ENCODE assay signal across 19 cellular contexts in the genomic region with DNA sequence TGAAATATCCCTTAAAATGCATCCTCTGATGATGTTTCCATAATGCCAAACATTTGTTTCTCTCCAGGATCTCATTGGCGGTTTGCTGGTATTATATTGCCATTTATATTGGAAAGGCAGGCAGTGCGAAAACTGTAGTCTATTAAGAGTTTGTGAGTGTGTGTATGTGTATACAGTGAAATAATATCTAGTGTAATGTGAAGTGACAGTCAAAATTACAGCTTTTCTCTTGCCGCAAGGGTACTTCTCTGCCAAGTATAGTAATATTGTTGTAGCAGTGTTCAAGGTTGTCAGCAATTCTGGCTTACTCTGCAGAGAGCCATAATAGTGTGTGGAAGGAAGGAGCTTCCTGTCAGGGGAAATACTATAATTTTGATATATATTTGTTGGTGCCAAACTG.
"Had no signal": no experiment of that assay in that cellular context is flagged by ENCODE, and none has a peak within 500 bp of the region (broad histone marks: within the 10 kb centered on the region; RNA-seq: fewer than 3 reads in every experiment).

No MANE protein-coding gene starts in this region.

- H3K4me1 ChIP-seq: adrenal gland had no signal

- DNase-seq: activated CD4-positive, alpha-beta memory T cell treated with anti-CD3 and anti-CD28 coated beads, Interleukin-2, amount 10 ng/mL, durations not matched to agents 7 days and 5 days; activated CD4-positive, alpha-beta T cell treated with anti-CD3 and anti-CD28 coated beads for 36 hours; activated CD4-positive, alpha-beta T cell treated with anti-CD3 and anti-CD28 coated beads, Interleukin-2, amount 50 U/mL, for 1 hour; activated gamma-delta T cell treated with Interleukin-2 at 50 U/mL for 16 hours; activated naive CD4-positive, alpha-beta T cell treated with anti-CD3 and anti-CD28 coated beads, Interleukin-2, amount 10 ng/mL, durations not matched to agents 7 days and 5 days; activated naive CD8-positive, alpha-beta T cell treated with anti-CD3 and anti-CD28 coated beads for 36 hours; activated T-cell treated with anti-CD3 and anti-CD28 coated beads for 4 hours; activated T-cell treated with anti-CD3 and anti-CD28 coated beads, Interleukin-2, amount 50 U/mL, for 72 hours; adrenal gland; KG1; NCI-H1105; NCI-H1436; NCI-H187 treated with DMSO at 0.1 percent for 48 hours; NCI-H2107; NCI-H446 treated with DMSO at 0.1 percent for 48 hours; NCI-H748 treated with DMSO at 0.1 percent for 48 hours; SIG-M5; T-helper 1 cell had no signal

- H3K27me3 ChIP-seq: adrenal gland had no signal

- H3K36me3 ChIP-seq: adrenal gland, WERI-Rb-1 had no signal

- H3K9me3 ChIP-seq: adrenal gland had no signal

- H3K4me3 ChIP-seq: adrenal gland had no signal

- ATAC-seq: activated CD4-positive, alpha-beta T cell treated with anti-CD3 and anti-CD28 coated beads for 36 hours; activated T-cell treated with anti-CD3 and anti-CD28 coated beads, Interleukin-2, amount 50 U/mL, for 72 hours had no signal

- H3K27ac ChIP-seq: adrenal gland, WERI-Rb-1 had no signal
